ENCODE assay signal across 8 cellular contexts in genomic region chr19:19930417-19930816, GRCh38. TPM values are rescaled to one million over a fixed set of nuclear protein-coding genes. Genes with fewer than 3 reads are reported as not detected.
DNase-seq lines count a peak whose midpoint lies in the region; ATAC-seq and TF ChIP-seq lines count a peak whose summit lies in the region.
"Not testable (repeated sequence)": the region's sequence is repeated elsewhere in the genome, so short reads cannot be mapped to it uniquely, and the experiment has no call there.

No MANE protein-coding gene starts in this region.

- CTCF ChIA-PET in CD4-positive, alpha-beta memory T cell (lab: Charles Lee; ENCODE audit: partially characterized antibody): interaction anchor here (1.4 kb wide), 1 partner anchor 398 kb away, joined by 7 read pairs; no protein-coding TSS in a partner anchor

- not testable (repeated sequence) for H3K4me3 ChIP-seq in CD4-positive, alpha-beta memory T cell (ENCODE audit: low read length in 2 of 2); Karpas-422 (ENCODE audit: low read length)

- peaks cover 0 to 52% (median 42%) of the 10 kb centered on the region in 8 donors for H3K9me3 Mint-ChIP-seq in CD4-positive, alpha-beta memory T cell
- H3K9me3 Mint-ChIP-seq in activated T-cell treated with anti-CD3 and anti-CD28 coated beads, Interleukin-2, amount 50 U/mL, for 4 hours: peaks cover 31% of the 10 kb centered on the region
- peaks cover 26% of the 10 kb centered on the region for H3K9me3 Mint-ChIP-seq in neural crest cell

- H3K27ac ChIP-seq in CD4-positive, alpha-beta memory T cell (ENCODE audit: low read depth, low read length); Karpas-422 (ENCODE audit: low read length): not testable (repeated sequence)

- intact Hi-C loops in CD4-positive, alpha-beta memory T cell (cut with micrococcal nuclease); left cardiac atrium (cut with DNase I): not testable (repeated sequence)

- H3K4me2 ChIP-seq in Karpas-422 (ENCODE audit: low read depth, low read length, poor library complexity, severe bottlenecking): not testable (repeated sequence)

- H3K4me3 Mint-ChIP-seq in CD4-positive, alpha-beta memory T cell; activated T-cell treated with anti-CD3 and anti-CD28 coated beads, Interleukin-2, amount 50 U/mL, for 4 hours; neural crest cell: not testable (repeated sequence)

- H3K27me3 ChIP-seq in CD4-positive, alpha-beta memory T cell (ENCODE audit: insufficient read depth, low read length); Karpas-422 (ENCODE audit: low read length): not testable (repeated sequence)

- H3K4me1 ChIP-seq in CD4-positive, alpha-beta memory T cell (ENCODE audit: insufficient read depth, low read length); Karpas-422 (ENCODE audit: low read length): not testable (repeated sequence)

- DNase-seq in CD4-positive, alpha-beta memory T cell: peak; percentile 5 to 32 (median 27)
- DNase-seq in Karpas-422 (peak; percentile 52), SKM-1 treated with dmso at 0.1 percent for 144 hours (lab: John Stamatoyannopoulos, UW; ENCODE audit: unreplicated experiment) (peak; percentile 2), cerebellar cortex (ENCODE audit: low spot score) (peak; percentile 71), left cardiac atrium (peak; percentile 70)
- DNase-seq in activated T-cell treated with anti-CD3 and anti-CD28 coated beads, Interleukin-2, amount 50 U/mL, for 4 hours: peak; percentile 31
- DNase-seq in neural crest cell (ENCODE audit: low read depth, low spot score): not testable (repeated sequence)
- peak; percentile 36 for DNase-seq in stimulated activated naive CD8-positive, alpha-beta T cell treated with anti-CD3 and anti-CD28 coated beads, Interleukin-15, Interleukin-2, amounts not matched to agents 100 U/mL and 50 U/mL, for 24 hours

- H3K36me3 Mint-ChIP-seq in CD4-positive, alpha-beta memory T cell: peaks cover 48 to 53% of the 10 kb centered on the region in 2 donors
- peaks cover 41% of the 10 kb centered on the region for H3K36me3 Mint-ChIP-seq in activated T-cell treated with anti-CD3 and anti-CD28 coated beads, Interleukin-2, amount 50 U/mL, for 4 hours (ENCODE audit: insufficient read depth)
- H3K36me3 Mint-ChIP-seq in neural crest cell (ENCODE audit: low read depth): peaks cover 78% of the 10 kb centered on the region

- TF ChIP-seq CTCF in neural crest cell (conservative IDR thresholded peaks at IDR 0.05): peak; percentile 29

- not testable (repeated sequence) for H3K4me1 Mint-ChIP-seq in CD4-positive, alpha-beta memory T cell; activated T-cell treated with anti-CD3 and anti-CD28 coated beads, Interleukin-2, amount 50 U/mL, for 4 hours (ENCODE audit: low read depth); neural crest cell

- POLR2A ChIA-PET in CD4-positive, alpha-beta memory T cell (lab: Charles Lee; ENCODE audit: partially characterized antibody): not testable (repeated sequence)

- not testable (repeated sequence) for H3K36me3 ChIP-seq in CD4-positive, alpha-beta memory T cell (ENCODE audit: insufficient read depth, low read length)
- H3K36me3 ChIP-seq in Karpas-422 (ENCODE audit: insufficient read depth, low read length): peaks cover 74% of the 10 kb centered on the region

- peaks cover 4 to 20% of the 10 kb centered on the region in 2 donors for H3K9me3 ChIP-seq in CD4-positive, alpha-beta memory T cell (ENCODE audit: control insufficient read depth in 1 of 2, low read length in 2 of 2)
- peaks cover 50% of the 10 kb centered on the region for H3K9me3 ChIP-seq in Karpas-422 (ENCODE audit: low read length)

- not testable (repeated sequence) for H3K27ac Mint-ChIP-seq in CD4-positive, alpha-beta memory T cell; neural crest cell (ENCODE audit: unreplicated experiment)

- H3K27me3 Mint-ChIP-seq in CD4-positive, alpha-beta memory T cell; activated T-cell treated with anti-CD3 and anti-CD28 coated beads, Interleukin-2, amount 50 U/mL, for 4 hours (ENCODE audit: low read depth); neural crest cell (ENCODE audit: low read depth): not testable (repeated sequence)

- H3K9me2 ChIP-seq in Karpas-422 (replicated peaks; ENCODE audit: insufficient read depth, low read length): not testable (repeated sequence)

- H4K20me1 ChIP-seq in Karpas-422 (ENCODE audit: insufficient read depth, low read depth, low read length): not testable (repeated sequence)

- not testable (repeated sequence) for ATAC-seq in activated T-cell treated with anti-CD3 and anti-CD28 coated beads, Interleukin-2, amount 50 U/mL, for 4 hours; left cardiac atrium; stimulated activated naive CD8-positive, alpha-beta T cell treated with anti-CD3 and anti-CD28 coated beads, Interleukin-15, Interleukin-2, amounts not matched to agents 100 U/mL and 50 U/mL, for 24 hours

- not testable (repeated sequence) for H3K79me2 ChIP-seq in Karpas-422 (ENCODE audit: low read length)

- H2AFZ ChIP-seq in Karpas-422 (ENCODE audit: low read length): not testable (repeated sequence)

- H3K9ac ChIP-seq in Karpas-422 (ENCODE audit: low read length): not testable (repeated sequence)

RNA-seq across cellular contexts. Expression of gene ZNF93, which starts 29.7 kb away (rescaled TPM):
- total RNA-seq in CD4-positive, alpha-beta memory T cell: 1 to 10 TPM; 8.8 to 9.2 TPM
- polyA plus RNA-seq in CD4-positive, alpha-beta memory T cell: 1 to 10 TPM; 5.6 to 6.6 TPM
- total RNA-seq in Karpas-422 (2014; rRNA removed; shearing (Covaris generic); ENCODE audit: low replicate concordance): 14.3 and 31.4 TPM in 2 replicates
- total RNA-seq in activated T-cell treated with anti-CD3 and anti-CD28 coated beads, Interleukin-2, amount 50 U/mL, for 4 hours: 1 to 10 TPM; 2.6 to 3.3 (median 2.7) TPM
- total RNA-seq in left cardiac atrium (1 to 10 TPM; 2.7 to 3.4 TPM), neural crest cell (32.6 and 36.0 TPM in 2 replicates)
